In the genomic region with DNA sequence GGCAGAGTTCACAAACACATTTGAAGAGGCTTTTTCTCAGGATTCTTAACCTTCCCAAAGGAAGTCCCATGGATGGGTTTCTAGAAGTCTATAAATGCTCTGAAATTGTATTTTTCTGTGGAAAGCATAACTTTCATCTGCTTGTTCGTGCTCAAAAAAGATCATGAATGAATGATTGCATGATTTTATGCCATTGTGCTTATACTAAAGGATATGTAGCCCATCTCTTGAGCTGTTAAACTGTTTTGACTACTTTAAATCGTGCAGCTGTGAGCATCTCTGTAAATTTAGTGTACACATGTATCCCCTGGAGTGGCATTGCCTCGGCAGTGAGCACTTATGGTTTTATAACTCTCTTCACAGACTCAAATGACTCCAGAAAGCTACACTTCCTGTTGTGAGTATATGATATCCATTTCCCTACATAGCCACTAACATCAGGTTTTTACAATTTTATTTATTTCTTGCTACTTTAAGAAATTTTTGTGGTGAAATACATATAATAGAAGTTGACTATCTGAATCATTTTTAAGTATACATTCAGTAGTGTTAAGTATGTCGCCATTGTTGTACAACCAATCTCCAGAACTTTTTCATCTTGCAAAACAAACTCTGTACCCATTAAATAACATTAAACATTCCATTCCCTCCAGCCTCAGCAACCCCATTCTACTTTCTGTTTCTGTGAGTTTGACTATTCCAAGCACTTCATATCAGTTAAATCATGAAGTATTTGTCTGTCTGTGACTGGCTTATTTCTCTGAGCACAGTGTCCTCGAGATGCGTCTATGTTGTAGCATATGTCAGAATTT, we compare ENCODE assay signal across 8 cellular contexts. TPM values are rescaled to one million over a fixed set of nuclear protein-coding genes. Genes with fewer than 3 reads are reported as not detected.
DNase-seq lines count a peak whose midpoint lies in the region; ATAC-seq and TF ChIP-seq lines count a peak whose summit lies in the region.

No MANE protein-coding gene starts in this region.

- no peaks in the 10 kb centered on the region for H3K9me3 ChIP-seq in liver (ENCODE audit: control insufficient read depth in 4 of 4, low read length in 3 of 4)
- H3K9me3 ChIP-seq in upper lobe of right lung: no peaks in the 10 kb centered on the region

- peaks cover 88% of the 10 kb centered on the region for H3K4me1 Mint-ChIP-seq in activated naive CD4-positive, alpha-beta T cell treated with anti-CD3 and anti-CD28 coated beads, Interleukin-2, amount 50 U/mL, for 24 hours
- peaks cover 95% of the 10 kb centered on the region for H3K4me1 Mint-ChIP-seq in activated naive CD8-positive, alpha-beta T cell treated with anti-CD3 and anti-CD28 coated beads, Interleukin-2, amount 50 U/mL, for 24 hours

- H3K9me3 Mint-ChIP-seq in activated naive CD4-positive, alpha-beta T cell treated with anti-CD3 and anti-CD28 coated beads, Interleukin-2, amount 50 U/mL, for 24 hours: no peaks in the 10 kb centered on the region
- no peaks in the 10 kb centered on the region for H3K9me3 Mint-ChIP-seq in activated naive CD8-positive, alpha-beta T cell treated with anti-CD3 and anti-CD28 coated beads, Interleukin-2, amount 50 U/mL, for 24 hours

- H3K9ac ChIP-seq in liver (ENCODE audit: low read depth in 1 of 2, low read length in 2 of 2): peak overlapping the region; percentile 4 to 51

- no peaks in the 10 kb centered on the region for H3K27me3 Mint-ChIP-seq in activated naive CD4-positive, alpha-beta T cell treated with anti-CD3 and anti-CD28 coated beads, Interleukin-2, amount 50 U/mL, for 24 hours
- H3K27me3 Mint-ChIP-seq in activated naive CD8-positive, alpha-beta T cell treated with anti-CD3 and anti-CD28 coated beads, Interleukin-2, amount 50 U/mL, for 24 hours: no peaks in the 10 kb centered on the region

- H3K27me3 ChIP-seq in liver (ENCODE audit: control insufficient read depth in 4 of 4, insufficient read depth in 4 of 4, low read length in 3 of 4): no peaks in the 10 kb centered on the region
- no peaks in the 10 kb centered on the region for H3K27me3 ChIP-seq in upper lobe of right lung

- TF ChIP-seq CTCF in liver (IDR thresholded peaks at IDR 0.05; ENCODE audit: low read depth, low read length, missing input control) (no peak), upper lobe of right lung (IDR thresholded peaks at IDR 0.05) (no peak)

- H3K36me3 ChIP-seq in liver (ENCODE audit: control insufficient read depth in 4 of 4, insufficient read depth in 3 of 4, low read depth in 1 of 4, low read length in 3 of 4): peaks cover 0 to 12% (median 8%) of the 10 kb centered on the region in 4 donors
- peaks cover 59% of the 10 kb centered on the region for H3K36me3 ChIP-seq in upper lobe of right lung

- DNase-seq in activated naive CD4-positive, alpha-beta T cell treated with anti-CD3 and anti-CD28 coated beads, Interleukin-2, amount 50 U/mL, for 16 hours: no peak
- no peak for DNase-seq in activated naive CD8-positive, alpha-beta T cell treated with anti-CD3 and anti-CD28 coated beads, Interleukin-2, amount 50 U/mL, for 24 hours
- DNase-seq in upper lobe of right lung: no peak
- DNase-seq in OCI-M1 (lab: John Stamatoyannopoulos, UW): no peak
- no peak for DNase-seq in HPDE6-E6E7 (ENCODE audit: extremely low spot score)

- peaks cover 13% of the 10 kb centered on the region for H3K36me3 Mint-ChIP-seq in activated naive CD4-positive, alpha-beta T cell treated with anti-CD3 and anti-CD28 coated beads, Interleukin-2, amount 50 U/mL, for 24 hours
- peaks cover 53% of the 10 kb centered on the region for H3K36me3 Mint-ChIP-seq in activated naive CD8-positive, alpha-beta T cell treated with anti-CD3 and anti-CD28 coated beads, Interleukin-2, amount 50 U/mL, for 24 hours (ENCODE audit: low read depth)

- no peak for TF ChIP-seq RAD21 in liver (IDR thresholded peaks at IDR 0.05)

- WGBS in liver: 11% methylated on average over 6 of the region's 6 CpGs

- intact Hi-C loops in upper lobe of right lung (cut with DNase I): no loop called here

- H3K27ac Mint-ChIP-seq in activated naive CD4-positive, alpha-beta T cell treated with anti-CD3 and anti-CD28 coated beads, Interleukin-2, amount 50 U/mL, for 24 hours: peak overlapping the region; percentile 98
- H3K27ac Mint-ChIP-seq in activated naive CD8-positive, alpha-beta T cell treated with anti-CD3 and anti-CD28 coated beads, Interleukin-2, amount 50 U/mL, for 24 hours: peak overlapping the region; percentile 97

- ATAC-seq in activated naive CD8-positive, alpha-beta T cell treated with anti-CD3 and anti-CD28 coated beads, Interleukin-2, amount 50 U/mL, for 24 hours: no peak
- ATAC-seq in upper lobe of right lung (no peak), HG03025 (IDR thresholded peaks at IDR 0.05; ENCODE audit: low FRiP score, unreplicated experiment) (no peak)

- H3K4me3 ChIP-seq in liver (ENCODE audit: low read depth in 1 of 3, low read length in 3 of 3): peak overlapping the region in 1 of 3 donors; percentile 0
- peak overlapping the region; percentile 98 for H3K4me3 ChIP-seq in upper lobe of right lung

- H3K4me1 ChIP-seq in liver (ENCODE audit: control insufficient read depth in 4 of 4, insufficient read depth in 4 of 4, low read length in 3 of 4) (peaks cover 0 to 48% (median 24%) of the 10 kb centered on the region in 4 donors), upper lobe of right lung (peaks cover 72% of the 10 kb centered on the region)

- H3K4me3 Mint-ChIP-seq in activated naive CD4-positive, alpha-beta T cell treated with anti-CD3 and anti-CD28 coated beads, Interleukin-2, amount 50 U/mL, for 24 hours: peak overlapping the region; percentile 96
- peak overlapping the region; percentile 100 for H3K4me3 Mint-ChIP-seq in activated naive CD8-positive, alpha-beta T cell treated with anti-CD3 and anti-CD28 coated beads, Interleukin-2, amount 50 U/mL, for 24 hours

- H3K27ac ChIP-seq in liver (ENCODE audit: low read depth in 1 of 2, low read length in 2 of 2) (peak overlapping the region; percentile 99 to 100), upper lobe of right lung (peak overlapping the region; percentile 63)

TF ChIP-seq in liver, 16 proteins besides CTCF, POLR2A, EP300 and RAD21:
- TF ChIP-seq, protein P1, sequence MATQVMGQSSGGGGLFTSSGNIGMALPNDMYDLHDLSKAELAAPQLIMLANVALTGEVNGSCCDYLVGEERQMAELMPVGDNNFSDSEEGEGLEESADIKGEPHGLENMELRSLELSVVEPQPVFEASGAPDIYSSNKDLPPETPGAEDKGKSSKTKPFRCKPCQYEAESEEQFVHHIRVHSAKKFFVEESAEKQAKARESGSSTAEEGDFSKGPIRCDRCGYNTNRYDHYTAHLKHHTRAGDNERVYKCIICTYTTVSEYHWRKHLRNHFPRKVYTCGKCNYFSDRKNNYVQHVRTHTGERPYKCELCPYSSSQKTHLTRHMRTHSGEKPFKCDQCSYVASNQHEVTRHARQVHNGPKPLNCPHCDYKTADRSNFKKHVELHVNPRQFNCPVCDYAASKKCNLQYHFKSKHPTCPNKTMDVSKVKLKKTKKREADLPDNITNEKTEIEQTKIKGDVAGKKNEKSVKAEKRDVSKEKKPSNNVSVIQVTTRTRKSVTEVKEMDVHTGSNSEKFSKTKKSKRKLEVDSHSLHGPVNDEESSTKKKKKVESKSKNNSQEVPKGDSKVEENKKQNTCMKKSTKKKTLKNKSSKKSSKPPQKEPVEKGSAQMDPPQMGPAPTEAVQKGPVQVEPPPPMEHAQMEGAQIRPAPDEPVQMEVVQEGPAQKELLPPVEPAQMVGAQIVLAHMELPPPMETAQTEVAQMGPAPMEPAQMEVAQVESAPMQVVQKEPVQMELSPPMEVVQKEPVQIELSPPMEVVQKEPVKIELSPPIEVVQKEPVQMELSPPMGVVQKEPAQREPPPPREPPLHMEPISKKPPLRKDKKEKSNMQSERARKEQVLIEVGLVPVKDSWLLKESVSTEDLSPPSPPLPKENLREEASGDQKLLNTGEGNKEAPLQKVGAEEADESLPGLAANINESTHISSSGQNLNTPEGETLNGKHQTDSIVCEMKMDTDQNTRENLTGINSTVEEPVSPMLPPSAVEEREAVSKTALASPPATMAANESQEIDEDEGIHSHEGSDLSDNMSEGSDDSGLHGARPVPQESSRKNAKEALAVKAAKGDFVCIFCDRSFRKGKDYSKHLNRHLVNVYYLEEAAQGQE (IDR thresholded peaks at IDR 0.05): no peak
- TF ChIP-seq JUND (IDR thresholded peaks at IDR 0.05) (peak in 1 of 2 donors; percentile 35), YY1 (IDR thresholded peaks at IDR 0.05) (no peak), EGR1 (IDR thresholded peaks at IDR 0.05; ENCODE audit: low read depth in 2 of 2) (no peak), NR2F2 (IDR thresholded peaks at IDR 0.05) (peak; percentile 1)
- TF ChIP-seq, protein P2, sequence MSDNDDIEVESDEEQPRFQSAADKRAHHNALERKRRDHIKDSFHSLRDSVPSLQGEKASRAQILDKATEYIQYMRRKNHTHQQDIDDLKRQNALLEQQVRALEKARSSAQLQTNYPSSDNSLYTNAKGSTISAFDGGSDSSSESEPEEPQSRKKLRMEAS (IDR thresholded peaks at IDR 0.05): no peak
- TF ChIP-seq, protein P3, sequence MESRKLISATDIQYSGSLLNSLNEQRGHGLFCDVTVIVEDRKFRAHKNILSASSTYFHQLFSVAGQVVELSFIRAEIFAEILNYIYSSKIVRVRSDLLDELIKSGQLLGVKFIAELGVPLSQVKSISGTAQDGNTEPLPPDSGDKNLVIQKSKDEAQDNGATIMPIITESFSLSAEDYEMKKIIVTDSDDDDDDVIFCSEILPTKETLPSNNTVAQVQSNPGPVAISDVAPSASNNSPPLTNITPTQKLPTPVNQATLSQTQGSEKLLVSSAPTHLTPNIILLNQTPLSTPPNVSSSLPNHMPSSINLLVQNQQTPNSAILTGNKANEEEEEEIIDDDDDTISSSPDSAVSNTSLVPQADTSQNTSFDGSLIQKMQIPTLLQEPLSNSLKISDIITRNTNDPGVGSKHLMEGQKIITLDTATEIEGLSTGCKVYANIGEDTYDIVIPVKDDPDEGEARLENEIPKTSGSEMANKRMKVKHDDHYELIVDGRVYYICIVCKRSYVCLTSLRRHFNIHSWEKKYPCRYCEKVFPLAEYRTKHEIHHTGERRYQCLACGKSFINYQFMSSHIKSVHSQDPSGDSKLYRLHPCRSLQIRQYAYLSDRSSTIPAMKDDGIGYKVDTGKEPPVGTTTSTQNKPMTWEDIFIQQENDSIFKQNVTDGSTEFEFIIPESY (IDR thresholded peaks at IDR 0.05): no peak

RNA-seq across cellular contexts. Expression of a gene that starts 8.0 kb away (rescaled TPM):
- total RNA-seq in liver: 1,000 to 10,000 TPM in 1 of 2 donors, 10 to 100 TPM in 1; 29.6 to 1,968 TPM
- 100 to 1,000 TPM in 1 of 2 donors, 10 to 100 TPM in 1; 50.2 to 111 TPM for polyA plus RNA-seq in liver
- 1,120 TPM for total RNA-seq in upper lobe of right lung

RNA-seq across cellular contexts. Expression of a gene that starts 44.2 kb away (rescaled TPM):
- total RNA-seq in liver (10 to 100 TPM; 20.7 to 22.8 TPM), upper lobe of right lung (37.1 TPM)
- polyA plus RNA-seq in liver: 1 to 10 TPM; 2.8 to 9.4 TPM

RNA-seq across cellular contexts. Expression of a gene that starts 48.2 kb away (rescaled TPM):
- total RNA-seq in liver (1 to 10 TPM; 5.1 to 6.8 TPM), upper lobe of right lung (11.5 TPM)
- 1 to 10 TPM; 4.5 to 5.6 TPM for polyA plus RNA-seq in liver
